Comparison of ENCODE assay signal across 7 cellular contexts in genomic region chr3:184174646-184175492, GRCh38. TPM values are rescaled to one million over a fixed set of nuclear protein-coding genes. Genes with fewer than 3 reads are reported as not detected.
DNase-seq lines count a peak whose midpoint lies in the region; ATAC-seq and TF ChIP-seq lines count a peak whose summit lies in the region.

Gene AP2M1, plus strand, starts transcription at chr3:184174855. Its CDS starts 2,139 bp downstream, at chr3:184176994.

- H2AFZ ChIP-seq in hepatocyte, result peak within 1 kb of the TSS; percentile 60

- H3K27me3 ChIP-seq in hepatocyte, result no peaks in the 10 kb centered on the region

- no peaks in the 10 kb centered on the region for H3K9me3 ChIP-seq in hepatocyte (ENCODE audit: low read depth)

- peaks cover 20% of the 10 kb centered on the region for H4K20me1 ChIP-seq in hepatocyte (ENCODE audit: insufficient read depth, poor library complexity, severe bottlenecking)

- H3K36me3 ChIP-seq in hepatocyte (replicated peaks; ENCODE audit: insufficient read depth, low read depth), result peaks cover 5% of the 10 kb centered on the region

- H3K9me2 ChIP-seq in hepatocyte (replicated peaks; ENCODE audit: insufficient read depth), result no peaks in the 10 kb centered on the region

- ATAC-seq in GM18508 (IDR thresholded peaks at IDR 0.05; ENCODE audit: insufficient read depth, unreplicated experiment) (peak; percentile 89), HG03025 (IDR thresholded peaks at IDR 0.05; ENCODE audit: low FRiP score, unreplicated experiment) (peak; percentile 88)

- no peak for TF ChIP-seq CTCF in hepatocyte (IDR thresholded peaks at IDR 0.05; ENCODE audit: poor library complexity)

- WGBS in hepatocyte (ENCODE audit: low lambda C conversion rate, missing lambda C conversion rate), result 2% methylated on average over 49 of the region's 73 CpGs

- H3K4me2 ChIP-seq in hepatocyte, result peak within 1 kb of the TSS; percentile 97

- peaks cover 13% of the 10 kb centered on the region for H3K4me1 ChIP-seq in hepatocyte (ENCODE audit: insufficient read depth)

- peak within 1 kb of the TSS; percentile 90 for H3K27ac ChIP-seq in hepatocyte

- peak within 1 kb of the TSS; percentile 41 for H3K4me3 ChIP-seq in hepatocyte

- peak; percentile 99 to 100 for DNase-seq in NCI-H2081 (lab: John Stamatoyannopoulos, UW)
- DNase-seq in T1000 (lab: John Stamatoyannopoulos, UW), result peak; percentile 98
- peak; percentile 100 for DNase-seq in astrocyte of the hippocampus (ENCODE audit: low read depth, low spot score)
- DNase-seq in hepatocyte (ENCODE audit: low spot score), result peak; percentile 99
- peak; percentile 100 for DNase-seq in retina

- H3K79me2 ChIP-seq in hepatocyte, result peaks cover 43% of the 10 kb centered on the region

RNA-seq across cellular contexts. Expression of gene AP2M1, which starts in this region (rescaled TPM):
- 222 and 243 TPM in 2 replicates for total RNA-seq in hepatocyte
- polyA plus RNA-seq in hepatocyte, result 389 and 436 TPM in 2 replicates

Comparison
In these comparisons a context has a peak if more than half of its experiments do, and no peak if none do; other contexts are left out.
1. Peak in every context shown above with its lines: DNase-seq, ATAC-seq, H3K4me3 ChIP-seq and H3K27ac ChIP-seq.